In genomic region chr4:15353207-15353606, GRCh38 we compare ENCODE assay signal across 23 cellular contexts.
DNase-seq lines count a peak whose midpoint lies in the region; ATAC-seq and TF ChIP-seq lines count a peak whose summit lies in the region.
"Had no signal": no experiment of that assay in that cellular context is flagged by ENCODE, and none has a peak within 500 bp of the region (broad histone marks: within the 10 kb centered on the region; RNA-seq: fewer than 3 reads in every experiment).

No MANE protein-coding gene starts in this region.

- H3K9me3 Mint-ChIP-seq in endodermal cell = peaks cover 4% of the 10 kb centered on the region

- peak; percentile 36 for ATAC-seq in thoracic aorta (ENCODE audit: insufficient number of reproducible peaks, low FRiP score, low read depth)
- ATAC-seq: HepG2, K562 had no signal

- H3K4me1 ChIP-seq in adipocyte (ENCODE audit: control insufficient read depth, insufficient read depth, low read length) (no peaks in the 10 kb centered on the region), thoracic aorta (ENCODE audit: control insufficient read depth in 1 of 2, low read depth in 2 of 2) (peaks cover 28 to 58% of the 10 kb centered on the region in 2 donors), endodermal cell (ENCODE audit: control insufficient read depth, insufficient read depth, low read length) (no peaks in the 10 kb centered on the region)
- H3K4me1 ChIP-seq: SJSA1 had no signal

- H3K4me3 Mint-ChIP-seq in endodermal cell = no peak overlapping the region

- H3K36me3 Mint-ChIP-seq in endodermal cell (ENCODE audit: low read depth) = no peaks in the 10 kb centered on the region

- no peak for TF ChIP-seq POLR2A in erythroblast (IDR thresholded peaks at IDR 0.05; ENCODE audit: low read length)

- H3K9me3 ChIP-seq in adipocyte (ENCODE audit: control insufficient read depth, low read length) (no peaks in the 10 kb centered on the region), thoracic aorta (no peaks in the 10 kb centered on the region), endodermal cell (ENCODE audit: control insufficient read depth, low read length) (no peaks in the 10 kb centered on the region)
- H3K9me3 ChIP-seq: SJSA1 had no signal

- H3K27me3 ChIP-seq in adipocyte (replicated peaks; ENCODE audit: control insufficient read depth, insufficient read depth, low read length) (peaks cover 7% of the 10 kb centered on the region), thoracic aorta (replicated peaks; ENCODE audit: insufficient read depth) (no peaks in the 10 kb centered on the region), endodermal cell (ENCODE audit: control insufficient read depth, insufficient read depth, low read length, poor library complexity, severe bottlenecking) (no peaks in the 10 kb centered on the region)
- H3K27me3 ChIP-seq: SJSA1 had no signal

- TF ChIP-seq CTCF in thoracic aorta (IDR thresholded peaks at IDR 0.05) (no peak), endodermal cell (conservative IDR thresholded peaks at IDR 0.05) (no peak)

- no peak overlapping the region for H3K9ac ChIP-seq in adipocyte (ENCODE audit: low read length)
- no peak overlapping the region for H3K9ac ChIP-seq in endodermal cell (ENCODE audit: extremely low read depth, low read length, poor library complexity, severe bottlenecking)
- H3K9ac ChIP-seq: GM23248 had no signal

- peak; percentile 24 for DNase-seq in EH (ENCODE audit: low read depth)
- peak; percentile 53 for DNase-seq in adipocyte (ENCODE audit: low read depth)
- DNase-seq in fibroblast of peridontal ligament (ENCODE audit: extremely low read depth) = peak; percentile 82
- no peak for DNase-seq in thoracic aorta (ENCODE audit: low spot score)
- DNase-seq in activated CD4-positive, CD25-positive, alpha-beta regulatory T cell (lab: John Stamatoyannopoulos, UW) = no peak
- DNase-seq in endodermal cell = no peak
- no peak for DNase-seq in erythroblast (lab: John Stamatoyannopoulos, UW)
- DNase-seq in NCI-H1105 (lab: John Stamatoyannopoulos, UW) = no peak
- DNase-seq: Calu3, DND-41, H7, Kasumi-1, NCI-H1105 treated with DMSO at 0.1 percent for 48 hours, NCI-H146, NCI-H1930, NCI-H2107, NCI-H526, Right ventricle myocardium superior, RPMI8226 had no signal

- H3K27ac ChIP-seq in thoracic aorta = peak overlapping the region; percentile 65 to 79
- H3K27ac ChIP-seq in endodermal cell (ENCODE audit: low read depth, low read length) = no peak overlapping the region
- H3K27ac ChIP-seq: GM23248, SJSA1 had no signal

- no peaks in the 10 kb centered on the region for H3K27me3 Mint-ChIP-seq in endodermal cell (ENCODE audit: insufficient read depth)

- H3K4me3 ChIP-seq in adipocyte (ENCODE audit: low read length) (no peak overlapping the region), thoracic aorta (peak overlapping the region; percentile 2), endodermal cell (ENCODE audit: low read length) (no peak overlapping the region)
- H3K4me3 ChIP-seq: GM23248, K562, SJSA1 had no signal

- peaks cover 3% of the 10 kb centered on the region for H3K4me1 Mint-ChIP-seq in endodermal cell

- 83 to 100% methylated on average over 1 to 3 of the region's 3 CpGs for WGBS in endodermal cell (ENCODE audit: insufficient coverage in 1 of 2, insufficient read length in 1 of 2), 2 experiments

- H3K27ac Mint-ChIP-seq in endodermal cell = no peak overlapping the region

- H3K36me3 ChIP-seq in adipocyte (ENCODE audit: control insufficient read depth, insufficient read depth, low read length, severe bottlenecking) (no peaks in the 10 kb centered on the region), thoracic aorta (no peaks in the 10 kb centered on the region), endodermal cell (ENCODE audit: control insufficient read depth, insufficient read depth, low read length) (no peaks in the 10 kb centered on the region)
- H3K36me3 ChIP-seq: SJSA1 had no signal

Comparison
In these comparisons a context has a peak if more than half of its experiments do, and no peak if none do; other contexts are left out.
1. DNase-seq: peak in EH (single experiment), adipocyte (single experiment) and fibroblast of peridontal ligament (single experiment); none in thoracic aorta (single experiment), activated CD4-positive, CD25-positive, alpha-beta regulatory T cell (0 of 4), endodermal cell (single experiment), erythroblast (0 of 2) and NCI-H1105 (single experiment).